In the genomic region with DNA sequence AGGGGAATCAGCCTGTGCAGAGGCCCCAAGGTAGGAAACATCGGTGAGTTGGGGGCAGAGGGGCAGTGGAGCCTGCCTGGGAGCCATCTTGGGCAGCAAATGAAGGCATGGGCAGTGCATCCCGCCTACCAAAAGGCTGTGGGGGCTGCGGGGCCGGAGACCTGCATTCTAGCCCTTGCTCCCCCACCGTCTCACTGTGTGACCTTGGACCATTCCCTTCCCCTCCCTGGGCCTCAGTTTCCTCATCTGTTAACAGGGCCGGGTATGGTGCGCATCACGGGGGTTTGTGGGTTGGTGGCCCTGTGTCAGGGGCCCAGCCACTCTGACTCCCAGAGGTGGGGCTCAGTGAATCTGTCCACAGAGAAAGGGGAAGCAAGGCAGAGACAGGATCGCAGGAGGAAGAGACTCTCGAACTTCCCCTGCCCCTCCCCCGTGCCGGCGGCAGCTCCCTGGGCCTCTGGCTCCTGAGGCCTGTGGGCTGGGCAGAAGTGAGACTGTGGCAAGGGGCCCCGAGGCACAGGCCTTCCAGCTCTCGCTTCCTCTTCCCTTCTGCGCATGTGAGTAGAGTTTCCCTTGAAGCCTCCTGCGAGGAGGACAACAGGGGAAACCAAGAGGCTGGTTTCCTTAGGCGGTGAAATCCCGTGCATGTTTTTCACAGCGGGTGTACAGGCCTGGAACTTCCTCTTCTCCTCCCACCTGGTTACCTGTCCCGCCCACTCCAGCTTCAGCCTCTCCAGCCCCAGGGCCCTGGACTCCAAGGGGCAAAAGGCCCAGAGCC, we compare ENCODE assay signal across 8 cellular contexts. TPM values are rescaled to one million over a fixed set of nuclear protein-coding genes. Genes with fewer than 3 reads are reported as not detected.
DNase-seq lines count a peak whose midpoint lies in the region; ATAC-seq and TF ChIP-seq lines count a peak whose summit lies in the region.

No MANE protein-coding gene starts in this region.

- no peak overlapping the region for H3K4me3 Mint-ChIP-seq in osteocyte (ENCODE audit: unreplicated experiment)

- DNase-seq in CMK (ENCODE audit: low read depth) = peak; percentile 96
- peak; percentile 98 for DNase-seq in KBM-7
- peak; percentile 37 to 43 for DNase-seq in activated CD4-positive, alpha-beta T cell treated with anti-CD3 and anti-CD28 coated beads, Interleukin-2, amount 50 U/mL, for 4 hours
- no peak for DNase-seq in epithelial cell of prostate (ENCODE audit: low read depth, low spot score)
- no peak for DNase-seq in osteocyte (ENCODE audit: extremely low spot score, unreplicated experiment)
- DNase-seq in ureter (ENCODE audit: low spot score) = peak; percentile 82
- DNase-seq in DMS 273 treated with DMSO at 0.1 percent for 48 hours (lab: John Stamatoyannopoulos, UW) = no peak

- no peaks in the 10 kb centered on the region for H3K27me3 Mint-ChIP-seq in osteocyte (ENCODE audit: unreplicated experiment)

- peak overlapping the region; percentile 52 for H3K27ac Mint-ChIP-seq in osteocyte (ENCODE audit: unreplicated experiment)

- in situ Hi-C loops in KBM-7 (cut with MboI; ENCODE audit: low pct_unique_long_range_greater_than_20kb, low sequenced_read_pairs) = no loop called here

- peak; percentile 82 for ATAC-seq in GM21515 (IDR thresholded peaks at IDR 0.05; ENCODE audit: unreplicated experiment)

- H3K36me3 Mint-ChIP-seq in osteocyte (ENCODE audit: unreplicated experiment) = no peaks in the 10 kb centered on the region

- peaks cover 36% of the 10 kb centered on the region for H3K4me1 Mint-ChIP-seq in osteocyte (ENCODE audit: unreplicated experiment)

- H3K9me3 Mint-ChIP-seq in osteocyte (ENCODE audit: unreplicated experiment) = no peaks in the 10 kb centered on the region

- H3K27ac ChIP-seq in epithelial cell of prostate = peak overlapping the region; percentile 81

- TF ChIP-seq CTCF in osteocyte (IDR thresholded peaks at IDR 0.05) = no peak

RNA-seq across cellular contexts. Expression of a gene that starts 42.9 kb away (rescaled TPM):
- total RNA-seq in osteocyte = 93.0 and 101 TPM in 2 replicates
- 65.2 TPM for total RNA-seq in ureter

RNA-seq across cellular contexts. Expression of a gene that starts 58.3 kb away (rescaled TPM):
- 16.3 and 24.2 TPM in 2 replicates for total RNA-seq in osteocyte
- total RNA-seq in ureter = 31.4 TPM

Comparison
In these comparisons a context has a peak if more than half of its experiments do, and no peak if none do; other contexts are left out.
1. DNase-seq: peak in CMK (single experiment), KBM-7 (single experiment), activated CD4-positive, alpha-beta T cell treated with anti-CD3 and anti-CD28 coated beads, Interleukin-2, amount 50 U/mL, for 4 hours (2 of 2) and ureter (single experiment); none in epithelial cell of prostate (single experiment), osteocyte (single experiment) and DMS 273 treated with DMSO at 0.1 percent for 48 hours (single experiment).